ENCODE assay signal across 1 cellular context in genomic region chr16:13643412-13643811, GRCh38.
TF ChIP-seq lines count a peak whose summit lies in the region.

No MANE protein-coding gene starts in this region.

TF ChIP-seq in H1, 55 proteins besides CTCF, POLR2A, EP300 and RAD21:
- TF ChIP-seq NRF1 (IDR thresholded peaks at IDR 0.05; ENCODE audit: low read depth, low read length): no peak
- no peak for TF ChIP-seq HDAC6 (IDR thresholded peaks at IDR 0.05; ENCODE audit: low read depth, low read length)
- peak; percentile 94; the same call in 1 of the 2 replicates for TF ChIP-seq KDM1A (IDR thresholded peaks at IDR 0.05; ENCODE audit: borderline replicate concordance, low read length)
- no peak for TF ChIP-seq SUZ12 (IDR thresholded peaks at IDR 0.05; ENCODE audit: low read length)
